1 cellular context compared by ENCODE assay signal in genomic region chr2:191835539-191836350, GRCh38.
TF ChIP-seq lines count a peak whose summit lies in the region.

No MANE protein-coding gene starts in this region.

TF ChIP-seq in K562, 482 proteins besides CTCF, POLR2A, EP300 and RAD21 (continued from another document and continues in another):
- TF ChIP-seq, protein P1, sequence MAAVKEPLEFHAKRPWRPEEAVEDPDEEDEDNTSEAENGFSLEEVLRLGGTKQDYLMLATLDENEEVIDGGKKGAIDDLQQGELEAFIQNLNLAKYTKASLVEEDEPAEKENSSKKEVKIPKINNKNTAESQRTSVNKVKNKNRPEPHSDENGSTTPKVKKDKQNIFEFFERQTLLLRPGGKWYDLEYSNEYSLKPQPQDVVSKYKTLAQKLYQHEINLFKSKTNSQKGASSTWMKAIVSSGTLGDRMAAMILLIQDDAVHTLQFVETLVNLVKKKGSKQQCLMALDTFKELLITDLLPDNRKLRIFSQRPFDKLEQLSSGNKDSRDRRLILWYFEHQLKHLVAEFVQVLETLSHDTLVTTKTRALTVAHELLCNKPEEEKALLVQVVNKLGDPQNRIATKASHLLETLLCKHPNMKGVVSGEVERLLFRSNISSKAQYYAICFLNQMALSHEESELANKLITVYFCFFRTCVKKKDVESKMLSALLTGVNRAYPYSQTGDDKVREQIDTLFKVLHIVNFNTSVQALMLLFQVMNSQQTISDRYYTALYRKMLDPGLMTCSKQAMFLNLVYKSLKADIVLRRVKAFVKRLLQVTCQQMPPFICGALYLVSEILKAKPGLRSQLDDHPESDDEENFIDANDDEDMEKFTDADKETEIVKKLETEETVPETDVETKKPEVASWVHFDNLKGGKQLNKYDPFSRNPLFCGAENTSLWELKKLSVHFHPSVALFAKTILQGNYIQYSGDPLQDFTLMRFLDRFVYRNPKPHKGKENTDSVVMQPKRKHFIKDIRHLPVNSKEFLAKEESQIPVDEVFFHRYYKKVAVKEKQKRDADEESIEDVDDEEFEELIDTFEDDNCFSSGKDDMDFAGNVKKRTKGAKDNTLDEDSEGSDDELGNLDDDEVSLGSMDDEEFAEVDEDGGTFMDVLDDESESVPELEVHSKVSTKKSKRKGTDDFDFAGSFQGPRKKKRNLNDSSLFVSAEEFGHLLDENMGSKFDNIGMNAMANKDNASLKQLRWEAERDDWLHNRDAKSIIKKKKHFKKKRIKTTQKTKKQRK (IDR thresholded peaks at IDR 0.05; ENCODE audit: borderline replicate concordance, low read depth, low read length), result no peak
- TF ChIP-seq, protein P2, sequence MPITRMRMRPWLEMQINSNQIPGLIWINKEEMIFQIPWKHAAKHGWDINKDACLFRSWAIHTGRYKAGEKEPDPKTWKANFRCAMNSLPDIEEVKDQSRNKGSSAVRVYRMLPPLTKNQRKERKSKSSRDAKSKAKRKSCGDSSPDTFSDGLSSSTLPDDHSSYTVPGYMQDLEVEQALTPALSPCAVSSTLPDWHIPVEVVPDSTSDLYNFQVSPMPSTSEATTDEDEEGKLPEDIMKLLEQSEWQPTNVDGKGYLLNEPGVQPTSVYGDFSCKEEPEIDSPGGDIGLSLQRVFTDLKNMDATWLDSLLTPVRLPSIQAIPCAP (CRISPR knock-in tag; IDR thresholded peaks at IDR 0.05; ENCODE audit: borderline replicate concordance), result no peak
- TF ChIP-seq NCOA6 (IDR thresholded peaks at IDR 0.05), result no peak
- peak; percentile 58 for TF ChIP-seq CREM (IDR thresholded peaks at IDR 0.05; ENCODE audit: low read depth)
- TF ChIP-seq POLR2AphosphoS5 (IDR thresholded peaks at IDR 0.05; ENCODE audit: control insufficient read depth, insufficient read depth, low read depth, low read length), result peak; percentile 35; the same call in 1 of the 2 replicates
- no peak for TF ChIP-seq ZNF24 (IDR thresholded peaks at IDR 0.05)
- no peak for TF ChIP-seq ZNF232 (CRISPR knock-in tag; IDR thresholded peaks at IDR 0.05)
- peak; percentile 22; the same call in 1 of the 2 replicates for TF ChIP-seq RB1 (IDR thresholded peaks at IDR 0.05; ENCODE audit: low read depth)
- TF ChIP-seq TCFL5 (CRISPR knock-in tag; conservative IDR thresholded peaks at IDR 0.05), result no peak
- no peak for TF ChIP-seq CHD4 (IDR thresholded peaks at IDR 0.05; ENCODE audit: insufficient read depth, insufficient replicate concordance, low read depth, low read length, poor library complexity, severe bottlenecking)
- no peak for TF ChIP-seq HDAC6 (IDR thresholded peaks at IDR 0.05; ENCODE audit: low read depth, low read length)
- no peak for TF ChIP-seq NFYB (IDR thresholded peaks at IDR 0.05; ENCODE audit: extremely low read depth, insufficient read length)
- TF ChIP-seq KAT8 (IDR thresholded peaks at IDR 0.05; ENCODE audit: low read depth), result no peak
- TF ChIP-seq NR1H2 (CRISPR knock-in tag; IDR thresholded peaks at IDR 0.05), result no peak
- TF ChIP-seq EZH2 (IDR thresholded peaks at IDR 0.05; ENCODE audit: borderline replicate concordance, low read depth, low read length), result no peak
- peak; percentile 73 for TF ChIP-seq TAF7 (tag; IDR thresholded peaks at IDR 0.05)
- no peak for TF ChIP-seq PURB (CRISPR knock-in tag; IDR thresholded peaks at IDR 0.05; ENCODE audit: low read depth)
- no peak for TF ChIP-seq SNAPC5 (CRISPR knock-in tag; IDR thresholded peaks at IDR 0.05)
- no peak for TF ChIP-seq HOXB6 (CRISPR knock-in tag; IDR thresholded peaks at IDR 0.05; ENCODE audit: borderline replicate concordance)
- TF ChIP-seq GABPB2 (CRISPR knock-in tag; conservative IDR thresholded peaks at IDR 0.05), result no peak
- peak; percentile 47; the same call in 1 of the 2 replicates for TF ChIP-seq HDAC8 (tag; IDR thresholded peaks at IDR 0.05)
- TF ChIP-seq, protein P3, sequence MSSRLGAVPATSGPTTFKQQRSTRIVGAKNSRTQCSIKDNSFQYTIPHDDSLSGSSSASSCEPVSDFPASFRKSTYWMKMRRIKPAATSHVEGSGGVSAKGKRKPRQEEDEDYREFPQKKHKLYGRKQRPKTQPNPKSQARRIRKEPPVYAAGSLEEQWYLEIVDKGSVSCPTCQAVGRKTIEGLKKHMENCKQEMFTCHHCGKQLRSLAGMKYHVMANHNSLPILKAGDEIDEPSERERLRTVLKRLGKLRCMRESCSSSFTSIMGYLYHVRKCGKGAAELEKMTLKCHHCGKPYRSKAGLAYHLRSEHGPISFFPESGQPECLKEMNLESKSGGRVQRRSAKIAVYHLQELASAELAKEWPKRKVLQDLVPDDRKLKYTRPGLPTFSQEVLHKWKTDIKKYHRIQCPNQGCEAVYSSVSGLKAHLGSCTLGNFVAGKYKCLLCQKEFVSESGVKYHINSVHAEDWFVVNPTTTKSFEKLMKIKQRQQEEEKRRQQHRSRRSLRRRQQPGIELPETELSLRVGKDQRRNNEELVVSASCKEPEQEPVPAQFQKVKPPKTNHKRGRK (tag; IDR thresholded peaks at IDR 0.05), result no peak
- TF ChIP-seq, protein P4, sequence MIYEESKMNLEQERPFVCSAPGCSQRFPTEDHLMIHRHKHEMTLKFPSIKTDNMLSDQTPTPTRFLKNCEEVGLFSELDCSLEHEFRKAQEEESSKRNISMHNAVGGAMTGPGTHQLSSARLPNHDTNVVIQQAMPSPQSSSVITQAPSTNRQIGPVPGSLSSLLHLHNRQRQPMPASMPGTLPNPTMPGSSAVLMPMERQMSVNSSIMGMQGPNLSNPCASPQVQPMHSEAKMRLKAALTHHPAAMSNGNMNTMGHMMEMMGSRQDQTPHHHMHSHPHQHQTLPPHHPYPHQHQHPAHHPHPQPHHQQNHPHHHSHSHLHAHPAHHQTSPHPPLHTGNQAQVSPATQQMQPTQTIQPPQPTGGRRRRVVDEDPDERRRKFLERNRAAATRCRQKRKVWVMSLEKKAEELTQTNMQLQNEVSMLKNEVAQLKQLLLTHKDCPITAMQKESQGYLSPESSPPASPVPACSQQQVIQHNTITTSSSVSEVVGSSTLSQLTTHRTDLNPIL (CRISPR knock-in tag; IDR thresholded peaks at IDR 0.05), result no peak
- TF ChIP-seq SMARCC2 (IDR thresholded peaks at IDR 0.05; ENCODE audit: low read depth), result no peak
- no peak for TF ChIP-seq SOX6 (IDR thresholded peaks at IDR 0.05)
- no peak for TF ChIP-seq NFIX (CRISPR knock-in tag; IDR thresholded peaks at IDR 0.05; ENCODE audit: low read depth)
- TF ChIP-seq TCF7 (IDR thresholded peaks at IDR 0.05; ENCODE audit: borderline replicate concordance), result 0 out of 2 replicates have a peak, but pooled peaks have one; percentile 56
- TF ChIP-seq, protein P5, sequence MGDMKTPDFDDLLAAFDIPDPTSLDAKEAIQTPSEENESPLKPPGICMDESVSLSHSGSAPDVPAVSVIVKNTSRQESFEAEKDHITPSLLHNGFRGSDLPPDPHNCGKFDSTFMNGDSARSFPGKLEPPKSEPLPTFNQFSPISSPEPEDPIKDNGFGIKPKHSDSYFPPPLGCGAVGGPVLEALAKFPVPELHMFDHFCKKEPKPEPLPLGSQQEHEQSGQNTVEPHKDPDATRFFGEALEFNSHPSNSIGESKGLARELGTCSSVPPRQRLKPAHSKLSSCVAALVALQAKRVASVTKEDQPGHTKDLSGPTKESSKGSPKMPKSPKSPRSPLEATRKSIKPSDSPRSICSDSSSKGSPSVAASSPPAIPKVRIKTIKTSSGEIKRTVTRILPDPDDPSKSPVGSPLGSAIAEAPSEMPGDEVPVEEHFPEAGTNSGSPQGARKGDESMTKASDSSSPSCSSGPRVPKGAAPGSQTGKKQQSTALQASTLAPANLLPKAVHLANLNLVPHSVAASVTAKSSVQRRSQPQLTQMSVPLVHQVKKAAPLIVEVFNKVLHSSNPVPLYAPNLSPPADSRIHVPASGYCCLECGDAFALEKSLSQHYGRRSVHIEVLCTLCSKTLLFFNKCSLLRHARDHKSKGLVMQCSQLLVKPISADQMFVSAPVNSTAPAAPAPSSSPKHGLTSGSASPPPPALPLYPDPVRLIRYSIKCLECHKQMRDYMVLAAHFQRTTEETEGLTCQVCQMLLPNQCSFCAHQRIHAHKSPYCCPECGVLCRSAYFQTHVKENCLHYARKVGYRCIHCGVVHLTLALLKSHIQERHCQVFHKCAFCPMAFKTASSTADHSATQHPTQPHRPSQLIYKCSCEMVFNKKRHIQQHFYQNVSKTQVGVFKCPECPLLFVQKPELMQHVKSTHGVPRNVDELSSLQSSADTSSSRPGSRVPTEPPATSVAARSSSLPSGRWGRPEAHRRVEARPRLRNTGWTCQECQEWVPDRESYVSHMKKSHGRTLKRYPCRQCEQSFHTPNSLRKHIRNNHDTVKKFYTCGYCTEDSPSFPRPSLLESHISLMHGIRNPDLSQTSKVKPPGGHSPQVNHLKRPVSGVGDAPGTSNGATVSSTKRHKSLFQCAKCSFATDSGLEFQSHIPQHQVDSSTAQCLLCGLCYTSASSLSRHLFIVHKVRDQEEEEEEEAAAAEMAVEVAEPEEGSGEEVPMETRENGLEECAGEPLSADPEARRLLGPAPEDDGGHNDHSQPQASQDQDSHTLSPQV (IDR thresholded peaks at IDR 0.05), result peak; percentile 53
- no peak for TF ChIP-seq ZZZ3 (IDR thresholded peaks at IDR 0.05)
- TF ChIP-seq, protein P6, sequence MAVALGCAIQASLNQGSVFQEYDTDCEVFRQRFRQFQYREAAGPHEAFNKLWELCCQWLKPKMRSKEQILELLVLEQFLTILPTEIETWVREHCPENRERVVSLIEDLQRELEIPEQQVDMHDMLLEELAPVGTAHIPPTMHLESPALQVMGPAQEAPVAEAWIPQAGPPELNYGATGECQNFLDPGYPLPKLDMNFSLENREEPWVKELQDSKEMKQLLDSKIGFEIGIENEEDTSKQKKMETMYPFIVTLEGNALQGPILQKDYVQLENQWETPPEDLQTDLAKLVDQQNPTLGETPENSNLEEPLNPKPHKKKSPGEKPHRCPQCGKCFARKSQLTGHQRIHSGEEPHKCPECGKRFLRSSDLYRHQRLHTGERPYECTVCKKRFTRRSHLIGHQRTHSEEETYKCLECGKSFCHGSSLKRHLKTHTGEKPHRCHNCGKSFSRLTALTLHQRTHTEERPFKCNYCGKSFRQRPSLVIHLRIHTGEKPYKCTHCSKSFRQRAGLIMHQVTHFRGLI (CRISPR knock-in tag; IDR thresholded peaks at IDR 0.05), result no peak
- TF ChIP-seq ZNF174 (CRISPR knock-in tag; IDR thresholded peaks at IDR 0.05), result no peak
- TF ChIP-seq ZNF318 (IDR thresholded peaks at IDR 0.05; ENCODE audit: borderline replicate concordance in 1 of 2, low read depth in 1 of 2), result no peak
- TF ChIP-seq FOXK1 (CRISPR knock-in tag; IDR thresholded peaks at IDR 0.05; ENCODE audit: borderline replicate concordance), result no peak
- no peak for TF ChIP-seq RBM14 (IDR thresholded peaks at IDR 0.05; ENCODE audit: borderline replicate concordance, insufficient read depth, low read depth, low read length)
- TF ChIP-seq ZNF395 (CRISPR knock-in tag; IDR thresholded peaks at IDR 0.05), result peak; percentile 53; the same call in 1 of the 2 replicates
- no peak for TF ChIP-seq ZNF175 (CRISPR knock-in tag; IDR thresholded peaks at IDR 0.05; ENCODE audit: low read depth)
- TF ChIP-seq ZNF75A (CRISPR knock-in tag; IDR thresholded peaks at IDR 0.05), result no peak
